Comparison of ENCODE assay signal across 20 cellular contexts in genomic region chr6:100311707-100312266, GRCh38.
A peak's percentile ranks its signal among the peaks of the same experiment; 100 is the strongest.
DNase-seq lines count a peak whose midpoint lies in the region; ATAC-seq, FAIRE-seq and TF ChIP-seq lines count a peak whose summit lies in the region.
"Had no signal": no experiment of that assay in that cellular context is flagged by ENCODE, and none has a peak within 500 bp of the region (broad histone marks: within the 10 kb centered on the region; RNA-seq: fewer than 3 reads in every experiment).

No MANE protein-coding gene starts in this region.

- no peak overlapping the region for H3K4me3 Mint-ChIP-seq in activated naive CD8-positive, alpha-beta T cell treated with anti-CD3 and anti-CD28 coated beads for 36 hours
- H3K4me3 Mint-ChIP-seq: CD8-positive, alpha-beta memory T cell; HFFc6; IgD-negative memory B cell had no signal

- H3K4me3 ChIP-seq in A549, result no peak overlapping the region
- no peak overlapping the region for H3K4me3 ChIP-seq in GM23248
- no peak overlapping the region for H3K4me3 ChIP-seq in bronchial epithelial cell (ENCODE audit: low read depth, low read length)

- TF ChIP-seq CTCF in A549 (IDR thresholded peaks at IDR 0.05) (no peak), bronchial epithelial cell (IDR thresholded peaks at IDR 0.05; ENCODE audit: insufficient read depth, low read length, severe bottlenecking) (no peak)

- ATAC-seq in A549, result no peak
- ATAC-seq: Right ventricle myocardium inferior had no signal

- H3K27me3 ChIP-seq in GM23248 (replicated peaks; ENCODE audit: insufficient read depth), result no peaks in the 10 kb centered on the region
- no peaks in the 10 kb centered on the region for H3K27me3 ChIP-seq in bronchial epithelial cell (ENCODE audit: control insufficient read depth, insufficient read depth, low read length)

- H4K20me1 ChIP-seq in GM23248 (ENCODE audit: insufficient read depth), result no peaks in the 10 kb centered on the region

- H3K4me1 ChIP-seq in A549 (peaks cover 9% of the 10 kb centered on the region), GM23248 (ENCODE audit: insufficient read depth) (peaks cover 11% of the 10 kb centered on the region; the same call in 1 of the 2 replicates)

- H3K9me3 Mint-ChIP-seq in activated naive CD8-positive, alpha-beta T cell treated with anti-CD3 and anti-CD28 coated beads for 36 hours, result peaks cover 2% of the 10 kb centered on the region
- H3K9me3 Mint-ChIP-seq: HFFc6 had no signal

- 0 out of 6 replicates have a peak overlapping the region, but pooled peaks of 1 of the 2 experiments have one; percentile 38 for H3K27ac ChIP-seq in A549
- no peak overlapping the region for H3K27ac ChIP-seq in GM23248
- H3K27ac ChIP-seq: C4-2B had no signal

- H3K9ac ChIP-seq in GM23248, result no peak overlapping the region

- TF ChIP-seq POLR2A in A549 (IDR thresholded peaks at IDR 0.05; ENCODE audit: low read length), result no peak

- H3K36me3 Mint-ChIP-seq in activated naive CD8-positive, alpha-beta T cell treated with anti-CD3 and anti-CD28 coated beads for 36 hours, result no peaks in the 10 kb centered on the region
- H3K36me3 Mint-ChIP-seq: CD8-positive, alpha-beta memory T cell; IgD-negative memory B cell had no signal

- H3K36me3 ChIP-seq in GM23248 (ENCODE audit: low read depth) (no peaks in the 10 kb centered on the region), bronchial epithelial cell (ENCODE audit: control insufficient read depth, insufficient read depth, low read length) (no peaks in the 10 kb centered on the region)

- TF ChIP-seq EP300 in A549 (IDR thresholded peaks at IDR 0.05), result no peak

- H3K79me2 ChIP-seq in GM23248 (ENCODE audit: insufficient read depth), result no peaks in the 10 kb centered on the region

- no peaks in the 10 kb centered on the region for H3K9me2 ChIP-seq in GM23248 (ENCODE audit: insufficient read depth)

- DNase-seq in A549 (ENCODE audit: low read depth in 1 of 2, low spot score in 1 of 2), result no peak
- peak; percentile 7 for DNase-seq in GM23248
- DNase-seq in bronchial epithelial cell (ENCODE audit: low read depth), result peak; percentile 75
- DNase-seq in iris pigment epithelial cell (ENCODE audit: low read depth), result peak; percentile 49
- DNase-seq in stimulated activated CD4-positive, alpha-beta T cell treated with anti-CD3 and anti-CD28 coated beads, Interleukin-2, amount 100 ng/mL, for 24 hours, result no peak
- DNase-seq in NCI-H524 (lab: John Stamatoyannopoulos, UW), result no peak
- DNase-seq in activated naive CD8-positive, alpha-beta T cell treated with anti-CD3 and anti-CD28 coated beads for 36 hours, result no peak
- no peak for DNase-seq in hippocampal formation (lab: John Stamatoyannopoulos, UW)
- DNase-seq: 8988T; CD8-positive, alpha-beta memory T cell; HFFc6; MV-4-11; NCI-H1694; NCI-H2081; NCI-H2171; NCI-H526 had no signal

- H2AFZ ChIP-seq in GM23248, result peak overlapping the region; percentile 49; the same call in 1 of the 2 replicates

- 0 out of 2 replicates have a peak, but pooled peaks cover 4% of the 10 kb centered on the region for H3F3A ChIP-seq in GM23248 (ENCODE audit: insufficient read depth)

- CTCF ChIA-PET in A549 (lab: Yijun Ruan, JAX), result no interaction called here

- H3K27me3 Mint-ChIP-seq in activated naive CD8-positive, alpha-beta T cell treated with anti-CD3 and anti-CD28 coated beads for 36 hours, result no peaks in the 10 kb centered on the region

- H3K4me1 Mint-ChIP-seq in activated naive CD8-positive, alpha-beta T cell treated with anti-CD3 and anti-CD28 coated beads for 36 hours, result no peaks in the 10 kb centered on the region
- H3K4me1 Mint-ChIP-seq: CD8-positive, alpha-beta memory T cell; IgD-negative memory B cell had no signal

- H3K4me2 ChIP-seq in A549, result peak overlapping the region; percentile 39; the same call in 2 of the 3 replicates
- H3K4me2 ChIP-seq in GM23248 (ENCODE audit: unreplicated experiment), result peak overlapping the region; percentile 3

- no peak overlapping the region for H3K27ac Mint-ChIP-seq in activated naive CD8-positive, alpha-beta T cell treated with anti-CD3 and anti-CD28 coated beads for 36 hours
- H3K27ac Mint-ChIP-seq: CD8-positive, alpha-beta memory T cell; HFFc6 had no signal

- no peak for TF ChIP-seq RAD21 in A549 (conservative IDR thresholded peaks at IDR 0.05 in 1 of 2, IDR thresholded peaks at IDR 0.05 in 1 of 2)

- POLR2A ChIA-PET in A549 (lab: Yijun Ruan, JAX), result no interaction called here

- in situ Hi-C loops in GM23248 (cut with MboI), result no loop called here

- FAIRE-seq in A549 (lab: Jason Lieb, UNC), result no peak
- FAIRE-seq in bronchial epithelial cell (lab: Jason Lieb, UNC), result no peak
- FAIRE-seq: RCC 7860 had no signal

- H3K9me3 ChIP-seq in A549, result no peaks in the 10 kb centered on the region
- H3K9me3 ChIP-seq in GM23248 (ENCODE audit: low read depth), result no peaks in the 10 kb centered on the region

- 45% methylated on average over 5 of the region's 5 CpGs for WGBS in A549 (ENCODE audit: missing lambda C conversion rate)
- WGBS in GM23248 (ENCODE audit: low coverage in 1 of 2, low lambda C conversion rate in 2 of 2, missing lambda C conversion rate in 2 of 2), 2 experiments, result 28 to 32% methylated on average over 5 of the region's 5 CpGs

TF ChIP-seq in A549, 52 proteins besides CTCF, POLR2A, EP300 and RAD21:
- TF ChIP-seq JUN (IDR thresholded peaks at IDR 0.05), result no peak
- peak in 1 of 2 experiments; percentile 44; a peak in 1 of 4 replicates for TF ChIP-seq CEBPB (IDR thresholded peaks at IDR 0.05)

Comparison
In these comparisons a context has a peak if more than half of its experiments do, and no peak if none do; other contexts are left out.
1. DNase-seq: peak in GM23248 (single experiment), bronchial epithelial cell (single experiment) and iris pigment epithelial cell (single experiment); none in A549 (0 of 2), stimulated activated CD4-positive, alpha-beta T cell treated with anti-CD3 and anti-CD28 coated beads, Interleukin-2, amount 100 ng/mL, for 24 hours (0 of 2), NCI-H524 (0 of 2), activated naive CD8-positive, alpha-beta T cell treated with anti-CD3 and anti-CD28 coated beads for 36 hours (single experiment) and hippocampal formation (0 of 2).